In the genomic region with DNA sequence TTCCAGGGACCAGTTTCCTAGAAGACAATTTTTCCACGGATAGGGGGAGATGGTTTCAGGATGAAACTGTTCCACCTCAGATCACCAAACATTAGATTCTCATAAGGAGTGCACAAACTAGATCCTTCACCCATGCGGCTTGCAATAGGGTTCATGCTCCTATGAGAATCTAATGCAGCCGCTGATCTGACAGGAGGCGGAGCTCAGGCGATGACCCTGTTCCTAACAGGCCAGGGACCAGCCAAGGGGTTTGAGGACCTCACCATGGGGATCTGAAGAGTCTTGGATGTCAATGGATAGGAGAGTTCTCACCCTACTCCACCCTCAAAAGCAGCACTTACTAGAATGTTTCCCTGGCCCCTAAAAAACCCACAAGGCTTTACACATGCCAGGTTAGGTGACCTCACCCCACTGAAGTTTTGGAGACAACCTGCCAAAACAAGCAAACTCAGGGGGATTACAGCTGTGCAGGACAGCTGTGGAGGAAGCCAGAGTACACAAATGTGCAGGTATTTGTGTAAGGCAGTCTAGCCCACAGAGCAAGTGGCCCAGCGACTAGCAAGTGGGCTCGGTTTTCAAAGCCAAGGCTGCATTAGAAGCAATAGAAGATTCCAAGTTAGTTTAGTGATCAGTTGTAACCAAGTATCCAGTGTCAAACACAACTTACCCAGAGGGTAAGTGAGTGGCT, we compare ENCODE assay signal across 16 cellular contexts. TPM values are rescaled to one million over a fixed set of nuclear protein-coding genes. Genes with fewer than 3 reads are reported as not detected.
DNase-seq lines count a peak whose midpoint lies in the region; ATAC-seq, FAIRE-seq and TF ChIP-seq lines count a peak whose summit lies in the region.
"Had no signal": no experiment of that assay in that cellular context is flagged by ENCODE, and none has a peak within 500 bp of the region (broad histone marks: within the 10 kb centered on the region; RNA-seq: fewer than 3 reads in every experiment).

No MANE protein-coding gene starts in this region.

- BruUV-seq in HepG2 (replicated peaks; lab: Mats Ljungman, UMichigan): no TSS peak

- no peak overlapping the region for H3K4ac ChIP-seq in trophoblast cell (ENCODE audit: low read depth, low read length)

- TF ChIP-seq CTCF in HepG2 (CRISPR knock-in tag; IDR thresholded peaks at IDR 0.05) (no peak), right lobe of liver (IDR thresholded peaks at IDR 0.05) (no peak), astrocyte of the spinal cord (IDR thresholded peaks at IDR 0.05; ENCODE audit: low read depth, low read length) (no peak), osteocyte (IDR thresholded peaks at IDR 0.05) (no peak)

- CTCF ChIA-PET in HepG2 (lab: Yijun Ruan, JAX; ENCODE audit: low intra/inter-chr PET ratio, low total read pairs): no interaction called here

- peak in 1 of 2 experiments; percentile 47; a peak in 2 of 4 replicates for TF ChIP-seq POLR2A in HepG2 (IDR thresholded peaks at IDR 0.05; ENCODE audit: insufficient read depth in 1 of 2, low read depth in 2 of 2, low read length in 2 of 2)
- TF ChIP-seq POLR2A in right lobe of liver (IDR thresholded peaks at IDR 0.05): no peak

- H2AK5ac ChIP-seq in trophoblast cell (ENCODE audit: low read length): no peak overlapping the region

- H3K18ac ChIP-seq in trophoblast cell (ENCODE audit: low read length): no peak overlapping the region

- H3K9me3 ChIP-seq in HepG2 (ENCODE audit: low read length): no peaks in the 10 kb centered on the region
- no peaks in the 10 kb centered on the region for H3K9me3 ChIP-seq in right lobe of liver
- H3K9me3 ChIP-seq in trophoblast cell (ENCODE audit: insufficient read depth, low read depth, low read length): no peaks in the 10 kb centered on the region

- H3K79me2 ChIP-seq in HepG2 (ENCODE audit: insufficient read depth, low read length) (peaks cover 99% of the 10 kb centered on the region), trophoblast cell (ENCODE audit: control insufficient read depth, insufficient read depth, low read length, poor library complexity) (peaks cover 2% of the 10 kb centered on the region)

- H4K91ac ChIP-seq in trophoblast cell (ENCODE audit: low read depth, low read length): no peak overlapping the region

- H4K12ac ChIP-seq in trophoblast cell (ENCODE audit: low read depth, low read length): no peak overlapping the region

- H4K20me1 ChIP-seq in HepG2 (ENCODE audit: insufficient read depth, low read length): peaks cover 34% of the 10 kb centered on the region
- H4K20me1 ChIP-seq: BLaER1 treated with 17β-estradiol and CSF1 and Interleukin-3, amounts not matched to agents 10 nM and 100 nM had no signal

- H4K8ac ChIP-seq in trophoblast cell (ENCODE audit: low read depth, low read length): no peak overlapping the region

- no peak for TF ChIP-seq EP300 in HepG2 (IDR thresholded peaks at IDR 0.05; ENCODE audit: low read depth in 2 of 2, low read length in 2 of 2)
- no peak for TF ChIP-seq EP300 in HepG2 (CRISPR knock-in tag; IDR thresholded peaks at IDR 0.05; ENCODE audit: borderline replicate concordance)

- in situ Hi-C loops in HepG2 (cut with HindIII; ENCODE audit: extremely low pct_ligation_motif_present, low pct_unique_long_range_greater_than_20kb) (loop anchor here (10.0 kb wide), 1 partner anchor 48 kb away; no protein-coding TSS in a partner anchor), astrocyte of the spinal cord (cut with HindIII; ENCODE audit: low sequenced_read_pairs) (no loop called here)

- H3K9me3 Mint-ChIP-seq in osteocyte (ENCODE audit: unreplicated experiment): no peaks in the 10 kb centered on the region
- H3K9me3 Mint-ChIP-seq: H9 had no signal

- no peak overlapping the region for H2BK5ac ChIP-seq in trophoblast cell (ENCODE audit: low read depth, low read length, poor library complexity)

- H2BK120ac ChIP-seq in trophoblast cell (ENCODE audit: insufficient read depth, low read length, poor library complexity): no peak overlapping the region

- no peak overlapping the region for H3K23ac ChIP-seq in trophoblast cell (ENCODE audit: low read length)

- H3K27ac Mint-ChIP-seq in osteocyte (ENCODE audit: unreplicated experiment): no peak overlapping the region
- H3K27ac Mint-ChIP-seq: CD4-positive, CD25-positive, alpha-beta regulatory T cell; H9 had no signal

- no peaks in the 10 kb centered on the region for H3K27me3 Mint-ChIP-seq in osteocyte (ENCODE audit: unreplicated experiment)

- H2AFZ ChIP-seq in HepG2 (ENCODE audit: low read length): no peak overlapping the region
- no peak overlapping the region for H2AFZ ChIP-seq in trophoblast cell (ENCODE audit: insufficient read depth, low read length, poor library complexity)

- no peak for ATAC-seq in HepG2
- ATAC-seq in right lobe of liver: no peak
- no peak for ATAC-seq in HG03457 (IDR thresholded peaks at IDR 0.05; ENCODE audit: unreplicated experiment)
- ATAC-seq: GM12878 had no signal

- intact Hi-C loops in HepG2 (cut with micrococcal nuclease; ENCODE audit: unreplicated experiment) (no loop called here), right lobe of liver (cut with DNase I) (no loop called here)

- peak overlapping the region; percentile 67; the same call in 1 of the 2 replicates for H3K9ac ChIP-seq in HepG2 (ENCODE audit: insufficient read depth, low read depth, low read length)
- no peak overlapping the region for H3K9ac ChIP-seq in trophoblast cell (ENCODE audit: low read length)
- H3K9ac ChIP-seq: BLaER1 treated with 17β-estradiol and CSF1 and Interleukin-3, amounts not matched to agents 10 nM and 100 nM had no signal

- no peak overlapping the region for H3K4me3 Mint-ChIP-seq in osteocyte (ENCODE audit: unreplicated experiment)
- H3K4me3 Mint-ChIP-seq: CD4-positive, CD25-positive, alpha-beta regulatory T cell; H9 had no signal

- POLR2A ChIA-PET in HepG2 (lab: Yijun Ruan, JAX): interaction anchor here (1.3 to 6.6 kb wide), 8 partner anchors 8 to 76 kb away, joined by 3 to 84 read pairs (median 13); no protein-coding TSS in a partner anchor

- H3K4me3 ChIP-seq in HepG2 (replicated peaks in 1 of 3; ENCODE audit: insufficient read depth in 1 of 3, low read depth in 2 of 3, low read length in 3 of 3) (peak overlapping the region; percentile 45 to 91 (median 84)), right lobe of liver (no peak overlapping the region), astrocyte of the spinal cord (ENCODE audit: low read depth, low read length) (no peak overlapping the region), trophoblast cell (ENCODE audit: low read depth, low read length) (no peak overlapping the region)
- H3K4me3 ChIP-seq: BLaER1 treated with 17β-estradiol and CSF1 and Interleukin-3, amounts not matched to agents 10 nM and 100 nM; GM12878 had no signal

- peaks cover 10 to 30% of the 10 kb centered on the region in 2 experiments for H3K36me3 ChIP-seq in HepG2 (replicated peaks in 1 of 2; ENCODE audit: control insufficient read depth in 1 of 2, insufficient read depth in 2 of 2, low read length in 2 of 2)
- no peaks in the 10 kb centered on the region for H3K36me3 ChIP-seq in right lobe of liver
- H3K36me3 ChIP-seq in trophoblast cell (ENCODE audit: control insufficient read depth in 1 of 2, insufficient read depth in 2 of 2, low read length in 2 of 2): peaks cover 2 to 3% of the 10 kb centered on the region in 2 experiments
- H3K36me3 ChIP-seq: BLaER1 treated with 17β-estradiol and CSF1 and Interleukin-3, amounts not matched to agents 10 nM and 100 nM had no signal

- no peak overlapping the region for H2BK12ac ChIP-seq in trophoblast cell (ENCODE audit: low read length)

- H3K27me3 ChIP-seq in HepG2 (ENCODE audit: control insufficient read depth in 1 of 2, insufficient read depth in 2 of 2, low read length in 2 of 2): no peaks in the 10 kb centered on the region; a peak in 1 of 5 replicates
- no peaks in the 10 kb centered on the region for H3K27me3 ChIP-seq in right lobe of liver
- no peaks in the 10 kb centered on the region for H3K27me3 ChIP-seq in trophoblast cell (ENCODE audit: insufficient read depth, low read length)

- peaks cover 4% of the 10 kb centered on the region for H3K36me3 Mint-ChIP-seq in osteocyte (ENCODE audit: unreplicated experiment)
- H3K36me3 Mint-ChIP-seq: CD4-positive, CD25-positive, alpha-beta regulatory T cell had no signal

- WGBS in HepG2 (ENCODE audit: low lambda C conversion rate): 73% methylated on average over 7 of the region's 7 CpGs
- 62% methylated on average over 2 of the region's 7 CpGs for WGBS in right lobe of liver (ENCODE audit: insufficient coverage, low coverage, low lambda C conversion rate, missing lambda C conversion rate)
- no CpG with 5 or more reads among the region's 7 CpGs for WGBS in trophoblast cell (ENCODE audit: extremely low coverage, insufficient coverage, insufficient read length)

- H3K4me2 ChIP-seq in HepG2 (ENCODE audit: low read depth, low read length) (peak overlapping the region; percentile 96), trophoblast cell (ENCODE audit: low read length) (no peak overlapping the region)
- H3K4me2 ChIP-seq: BLaER1 treated with 17β-estradiol and CSF1 and Interleukin-3, amounts not matched to agents 10 nM and 100 nM had no signal

- H3K79me1 ChIP-seq in trophoblast cell (ENCODE audit: low read length): peaks cover 11% of the 10 kb centered on the region

- H3K4me1 Mint-ChIP-seq in osteocyte (ENCODE audit: unreplicated experiment): peaks cover 49% of the 10 kb centered on the region

- H3K14ac ChIP-seq in trophoblast cell (ENCODE audit: low read length): no peak overlapping the region

- peak; percentile 36 for FAIRE-seq in HepG2 (lab: Jason Lieb, UNC)
- FAIRE-seq: GM12878, GM18507 had no signal

- peak overlapping the region; percentile 43 for H3K27ac ChIP-seq in HepG2 (ENCODE audit: extremely low read length, insufficient read depth, low read length)
- H3K27ac ChIP-seq in right lobe of liver: no peak overlapping the region
- no peak overlapping the region for H3K27ac ChIP-seq in trophoblast cell (ENCODE audit: low read depth, low read length)
- H3K27ac ChIP-seq: BLaER1 treated with 17β-estradiol and CSF1 and Interleukin-3, amounts not matched to agents 10 nM and 100 nM had no signal

- TF ChIP-seq RAD21 in HepG2 (CRISPR knock-in tag; IDR thresholded peaks at IDR 0.05): no peak

- DNase-seq in HepG2 (ENCODE audit: low spot score) (peak; percentile 44), right lobe of liver (no peak), astrocyte of the spinal cord (ENCODE audit: low read depth, low spot score) (peak; percentile 30), glomerular visceral epithelial cell (ENCODE audit: extremely low spot score) (peak; percentile 40), osteocyte (ENCODE audit: extremely low spot score, unreplicated experiment) (peak; percentile 62), trophoblast cell (no peak), T-helper 2 cell (no peak)
- DNase-seq: 8988T; CD4-positive, CD25-positive, alpha-beta regulatory T cell; DMS53; GOT3; H9 had no signal

- H3K4me1 ChIP-seq in HepG2 (ENCODE audit: insufficient read depth, low read length): peaks cover 83% of the 10 kb centered on the region
- H3K4me1 ChIP-seq in right lobe of liver: peaks cover 0 to 8% (median 0%) of the 10 kb centered on the region in 4 donors
- H3K4me1 ChIP-seq in trophoblast cell (ENCODE audit: control insufficient read depth in 1 of 2, insufficient read depth in 2 of 2, low read length in 2 of 2): peaks cover 4 to 9% of the 10 kb centered on the region in 2 experiments

RNA-seq across cellular contexts. Expression of a gene that starts 3.9 kb away (rescaled TPM):
- total RNA-seq in HepG2 (2016; rRNA removed; fragmentation: Illumina TruSeq; extraction: Trizol) (55.9 and 57.8 TPM in 2 replicates), right lobe of liver (100 to 1,000 TPM in 2 of 6 experiments, 10 to 100 TPM in 4; 30.6 to 125 (median 74.5) TPM), osteocyte (30.7 and 33.5 TPM in 2 replicates)
- total RNA-seq in HepG2 (2016; cell fraction: cytosol; rRNA removed; fragmentation: Illumina TruSeq; extraction: Trizol; ENCODE audit: low read depth): 25.1 and 29.0 TPM in 2 replicates
- 52.7 and 57.5 TPM in 2 replicates for total RNA-seq in HepG2 (2016; cell fraction: insoluble cytoplasmic fraction; rRNA removed; fragmentation: Illumina TruSeq; extraction: Trizol)
- 48.2 and 58.4 TPM in 2 replicates for total RNA-seq in HepG2 (2016; cell fraction: membrane; rRNA removed; fragmentation: Illumina TruSeq; extraction: Trizol)
- total RNA-seq in HepG2 (2016; cell fraction: nucleus; rRNA removed; fragmentation: Illumina TruSeq; extraction: Trizol): 46.1 and 58.2 TPM in 2 replicates
- 57.5 and 65.4 TPM in 2 replicates for polyA plus RNA-seq in HepG2 (2011; rRNA removed)
- 53.6 and 68.8 TPM in 2 replicates for polyA plus RNA-seq in HepG2 (2011; cell fraction: cytosol; rRNA removed)
- polyA plus RNA-seq in HepG2 (2011; cell fraction: nucleus; rRNA removed): 77.6 and 80.4 TPM in 2 replicates
- 44.8 and 48.8 TPM in 2 replicates for polyA plus RNA-seq in HepG2 (2012)
- 23.6 and 36.8 TPM in 2 replicates for polyA plus RNA-seq in HepG2 (2016; cell fraction: cytosol; fragmentation: Illumina TruSeq; extraction: Trizol; ENCODE audit: low read depth)
- polyA plus RNA-seq in HepG2 (2016; cell fraction: insoluble cytoplasmic fraction; fragmentation: Illumina TruSeq; extraction: Trizol; ENCODE audit: low read depth): 46.2 and 49.2 TPM in 2 replicates
- polyA plus RNA-seq in HepG2 (2016; cell fraction: membrane; fragmentation: Illumina TruSeq; extraction: Trizol; ENCODE audit: low read depth): 37.8 and 44.2 TPM in 2 replicates
- 60.9 and 62.0 TPM in 2 replicates for polyA plus RNA-seq in HepG2 (2016; cell fraction: nucleus; fragmentation: Illumina TruSeq; extraction: Trizol; ENCODE audit: insufficient read depth, low read depth)
- polyA minus RNA-seq in HepG2 (2011; rRNA and poly(A)+ RNA removed; ENCODE audit: low replicate concordance): 186 TPM in 1 of 2 replicates, not detected in the other
- 51.4 TPM in 2 replicates for polyA minus RNA-seq in HepG2 (2011; cell fraction: cytosol; rRNA and poly(A)+ RNA removed)
- polyA minus RNA-seq in HepG2 (2011; cell fraction: nucleus; rRNA and poly(A)+ RNA removed): 70.1 and 71.3 TPM in 2 replicates
- polyA plus RNA-seq in trophoblast cell (2013): 20.1 and 20.6 TPM in 2 replicates
- total RNA-seq: CD4-positive, CD25-positive, alpha-beta regulatory T cell had no signal
- polyA plus RNA-seq: CD4-positive, CD25-positive, alpha-beta regulatory T cell had no signal

Comparison
In these comparisons a context has a peak if more than half of its experiments do, and no peak if none do; other contexts are left out.
1. DNase-seq: peak in HepG2 (single experiment), astrocyte of the spinal cord (single experiment), glomerular visceral epithelial cell (single experiment) and osteocyte (single experiment); none in right lobe of liver (0 of 3), trophoblast cell (0 of 2) and T-helper 2 cell (0 of 5).
2. H3K4me3 ChIP-seq: peak in HepG2 (3 of 3); none in right lobe of liver (0 of 3), astrocyte of the spinal cord (single experiment) and trophoblast cell (single experiment).